In genomic region chr1:154418062-154418897, GRCh38 we compare ENCODE assay signal across 8 cellular contexts. TPM values are rescaled to one million over a fixed set of nuclear protein-coding genes. Genes with fewer than 3 reads are reported as not detected.
DNase-seq lines count a peak whose midpoint lies in the region; ATAC-seq and TF ChIP-seq lines count a peak whose summit lies in the region.

No MANE protein-coding gene starts in this region.

- H2AFZ ChIP-seq in mammary epithelial cell (ENCODE audit: low read depth, low read length), result peak overlapping the region; percentile 10

- peak overlapping the region; percentile 38 for H3K4me2 ChIP-seq in mammary epithelial cell (ENCODE audit: insufficient read depth, low read depth, low read length)

- H3K9me3 ChIP-seq in CD8-positive, alpha-beta T cell (ENCODE audit: low read length), result no peaks in the 10 kb centered on the region
- H3K9me3 ChIP-seq in mammary epithelial cell (replicated peaks; ENCODE audit: insufficient read depth, low read length), result no peaks in the 10 kb centered on the region

- in situ Hi-C loops in mammary epithelial cell (cut with MboI; ENCODE audit: low sequenced_read_pairs in 2 of 2), result no loop called here
- in situ Hi-C loops in brain microvascular endothelial cell (cut with HindIII; ENCODE audit: low pct_ligation_motif_present, low sequenced_read_pairs), result no loop called here

- no TSS peak for BruUV-seq in mammary epithelial cell (replicated peaks; lab: Mats Ljungman, UMichigan)

- no peaks in the 10 kb centered on the region for H3K27me3 ChIP-seq in CD8-positive, alpha-beta T cell (ENCODE audit: insufficient read depth, low read length)
- H3K27me3 ChIP-seq in mammary epithelial cell (ENCODE audit: insufficient read depth, low read length) (no peaks in the 10 kb centered on the region), brain microvascular endothelial cell (replicated peaks) (no peaks in the 10 kb centered on the region)

- H3K4me3 ChIP-seq in CD8-positive, alpha-beta T cell (ENCODE audit: low read depth, low read length), result no peak overlapping the region
- H3K4me3 ChIP-seq in mammary epithelial cell (replicated peaks in 1 of 3; ENCODE audit: insufficient read depth in 1 of 3, low read depth in 2 of 3, low read length in 3 of 3) (no peak overlapping the region), brain microvascular endothelial cell (ENCODE audit: low read depth, low read length) (no peak overlapping the region)

- no peaks in the 10 kb centered on the region for H4K20me1 ChIP-seq in mammary epithelial cell (ENCODE audit: insufficient read depth, low read length)

- H3K36me3 ChIP-seq in CD8-positive, alpha-beta T cell (ENCODE audit: insufficient read depth, low read length), result no peaks in the 10 kb centered on the region
- H3K36me3 ChIP-seq in mammary epithelial cell (ENCODE audit: insufficient read depth, low read length), result no peaks in the 10 kb centered on the region
- no peaks in the 10 kb centered on the region for H3K36me3 ChIP-seq in brain microvascular endothelial cell (replicated peaks)

- no peaks in the 10 kb centered on the region for H3K9me3 Mint-ChIP-seq in CD8-positive, alpha-beta T cell
- no peaks in the 10 kb centered on the region for H3K9me3 Mint-ChIP-seq in nephron

- POLR2A ChIA-PET in CD8-positive, alpha-beta T cell (lab: Charles Lee), result interaction anchor here (1.2 to 2.8 kb wide), 5 partner anchors 9 to 45 kb away, joined by 3 to 20 read pairs (median 7); partner anchors contain the start of gene IL6R

- peaks cover 52% of the 10 kb centered on the region for H3K4me1 ChIP-seq in CD8-positive, alpha-beta T cell (ENCODE audit: insufficient read depth, low read length)
- peaks cover 46% of the 10 kb centered on the region for H3K4me1 ChIP-seq in mammary epithelial cell (ENCODE audit: insufficient read depth, low read length)

- peaks cover 38% of the 10 kb centered on the region for H3K79me2 ChIP-seq in mammary epithelial cell (ENCODE audit: insufficient read depth, low read length)

- H3K9ac ChIP-seq in mammary epithelial cell (ENCODE audit: insufficient read depth, low read length), result peak overlapping the region; percentile 68

- CTCF ChIA-PET in CD8-positive, alpha-beta T cell (lab: Charles Lee), result interaction anchor here (1.4 to 2.7 kb wide), 4 partner anchors 8 to 83 kb away, joined by 5 to 11 read pairs (median 10); no protein-coding TSS in a partner anchor
- CTCF ChIA-PET in mammary epithelial cell (lab: Charles Lee; ENCODE audit: low non-redundant PET), result interaction anchor here (0.6 to 1.1 kb wide), 2 partner anchors 40 to 83 kb away, joined by 3 to 7 read pairs; no protein-coding TSS in a partner anchor

- H3K27ac ChIP-seq in CD8-positive, alpha-beta T cell (ENCODE audit: low read depth, low read length), result no peak overlapping the region
- H3K27ac ChIP-seq in mammary epithelial cell (ENCODE audit: insufficient read depth, low read depth, low read length) (peak overlapping the region; percentile 79), brain microvascular endothelial cell (no peak overlapping the region)

- intact Hi-C loops in CD8-positive, alpha-beta T cell (cut with DNase I, micrococcal nuclease), result no loop called here
- intact Hi-C loops in mammary epithelial cell (cut with micrococcal nuclease), result loop anchor here (1.0 kb wide), 2 partner anchors 12 to 15 kb away; no protein-coding TSS in a partner anchor

- peak overlapping the region; percentile 26 for H3K4me3 Mint-ChIP-seq in CD8-positive, alpha-beta T cell
- peak overlapping the region in 1 of 3 experiments; percentile 8 for H3K4me3 Mint-ChIP-seq in nephron

- WGBS in mammary epithelial cell (ENCODE audit: low coverage, missing lambda C conversion rate), result 24% methylated on average over 14 of the region's 17 CpGs

- H3K4me1 Mint-ChIP-seq in CD8-positive, alpha-beta T cell (ENCODE audit: low read depth), result peaks cover 66% of the 10 kb centered on the region
- H3K4me1 Mint-ChIP-seq in nephron, result peaks cover 41% of the 10 kb centered on the region

- dilution Hi-C loops in mammary epithelial cell (cut with HindIII; ENCODE audit: low sequenced_read_pairs), result no loop called here

- peaks cover 15% of the 10 kb centered on the region for H3K36me3 Mint-ChIP-seq in CD8-positive, alpha-beta T cell
- no peaks in the 10 kb centered on the region for H3K36me3 Mint-ChIP-seq in nephron (ENCODE audit: low read depth)

- no peak for TF ChIP-seq CTCF in CD8-positive, alpha-beta T cell (IDR thresholded peaks at IDR 0.05)
- TF ChIP-seq CTCF in mammary epithelial cell (conservative IDR thresholded peaks at IDR 0.05 in 1 of 2, IDR thresholded peaks at IDR 0.05 in 1 of 2; ENCODE audit: extremely low read depth in 1 of 2, insufficient read depth in 1 of 2, low read depth in 1 of 2, low read length in 2 of 2), result no peak
- TF ChIP-seq CTCF in nephron (IDR thresholded peaks at IDR 0.05; ENCODE audit: unreplicated experiment in 3 of 3), result no peak
- TF ChIP-seq CTCF in brain microvascular endothelial cell (IDR thresholded peaks at IDR 0.05; ENCODE audit: low read depth, low read length, missing control alignments), result no peak

- H3K27me3 Mint-ChIP-seq in CD8-positive, alpha-beta T cell (ENCODE audit: low read depth), result no peaks in the 10 kb centered on the region
- H3K27me3 Mint-ChIP-seq in nephron (ENCODE audit: low read depth), result peaks cover 10% of the 10 kb centered on the region

- peak overlapping the region; percentile 94 for H3K27ac Mint-ChIP-seq in CD8-positive, alpha-beta T cell
- peak overlapping the region; percentile 6 to 38 (median 13) for H3K27ac Mint-ChIP-seq in nephron

- peak in 1 of 7 experiments; percentile 30 for DNase-seq in CD8-positive, alpha-beta T cell
- DNase-seq in NCI-H510A (lab: John Stamatoyannopoulos, UW), result peak; percentile 75
- peak; percentile 99 for DNase-seq in mammary epithelial cell
- no peak for DNase-seq in NCI-H1417 treated with DMSO at 0.1 percent for 48 hours (lab: John Stamatoyannopoulos, UW)
- no peak for DNase-seq in brain microvascular endothelial cell
- no peak for DNase-seq in activated gamma-delta T cell (lab: John Stamatoyannopoulos, UW)

- no peak for ATAC-seq in CD8-positive, alpha-beta T cell
- no peak for ATAC-seq in GM19035 (IDR thresholded peaks at IDR 0.05; ENCODE audit: unreplicated experiment)

RNA-seq across cellular contexts. Expression of gene IL6R, which starts 13.1 kb away (rescaled TPM):
- total RNA-seq in CD8-positive, alpha-beta T cell, result 10 to 100 TPM in 1 of 2 experiments, 1 to 10 TPM in 1; 10.0 to 12.0 TPM
- 10 to 100 TPM; 11.4 to 28.7 TPM for total RNA-seq in mammary epithelial cell
- 25.0 TPM for polyA plus RNA-seq in mammary epithelial cell
- 6.9 TPM for polyA minus RNA-seq in mammary epithelial cell

Comparison
In these comparisons a context has a peak if more than half of its experiments do, and no peak if none do; other contexts are left out.
1. DNase-seq: peak in NCI-H510A (single experiment) and mammary epithelial cell (single experiment); none in NCI-H1417 treated with DMSO at 0.1 percent for 48 hours (single experiment), brain microvascular endothelial cell (single experiment) and activated gamma-delta T cell (single experiment).